In genomic region chr4:89307446-89308160, GRCh38 we compare ENCODE assay signal across 8 cellular contexts. TPM values are rescaled to one million over a fixed set of nuclear protein-coding genes. Genes with fewer than 3 reads are reported as not detected.
DNase-seq lines count a peak whose midpoint lies in the region; ATAC-seq and TF ChIP-seq lines count a peak whose summit lies in the region.

Gene GPRIN3, minus strand, starts transcription at chr4:89307800. Its CDS starts 57,690 bp downstream, at chr4:89250110.

- TF ChIP-seq CTCF in activated B cell treated with CpG ODN at 0.5 μM for 24 hours (IDR thresholded peaks at IDR 0.05): no peak

- H3K4me2 ChIP-seq in Karpas-422 (ENCODE audit: low read depth, low read length, poor library complexity, severe bottlenecking): peak within 1 kb of the TSS; percentile 49

- H3K9me3 Mint-ChIP-seq in CD4-positive, alpha-beta memory T cell: no peaks in the 10 kb centered on the region
- H3K9me3 Mint-ChIP-seq in activated B cell treated with CpG ODN at 0.5 μM for 24 hours: no peaks in the 10 kb centered on the region

- peaks cover 52% of the 10 kb centered on the region for H3K4me1 ChIP-seq in CD4-positive, alpha-beta memory T cell (ENCODE audit: insufficient read depth, low read length)
- peaks cover 37% of the 10 kb centered on the region for H3K4me1 ChIP-seq in Karpas-422 (ENCODE audit: low read length)

- CTCF ChIA-PET in CD4-positive, alpha-beta memory T cell (lab: Charles Lee; ENCODE audit: partially characterized antibody): interaction anchor here (0.9 to 1.9 kb wide), 14 partner anchors 10 to 128 kb away, joined by 3 to 14 read pairs (median 4); no protein-coding TSS in a partner anchor
- CTCF ChIA-PET in activated B cell treated with CpG ODN at 0.5 μM for 24 hours (lab: Charles Lee): interaction anchor here (1.3 kb wide), 1 partner anchor 9 kb away, joined by 7 read pairs; no protein-coding TSS in a partner anchor

- H3K27ac ChIP-seq in CD4-positive, alpha-beta memory T cell (ENCODE audit: low read depth, low read length): peak within 1 kb of the TSS; percentile 87
- H3K27ac ChIP-seq in Karpas-422 (ENCODE audit: low read length) (no peak within 1 kb of the TSS), caudate nucleus (ENCODE audit: low read depth, low read length) (peak within 1 kb of the TSS; percentile 80)

- ATAC-seq in GM21528 (IDR thresholded peaks at IDR 0.05; ENCODE audit: low FRiP score, unreplicated experiment) (peak; percentile 74), activated B cell treated with CpG ODN at 0.5 μM for 24 hours (ENCODE audit: low read depth) (peak; percentile 93)

- no peaks in the 10 kb centered on the region for H3K36me3 ChIP-seq in CD4-positive, alpha-beta memory T cell (ENCODE audit: insufficient read depth, low read length)
- H3K36me3 ChIP-seq in Karpas-422 (ENCODE audit: insufficient read depth, low read length): no peaks in the 10 kb centered on the region

- no peak within 1 kb of the TSS; the same call in 1 of the 2 replicates for H2AFZ ChIP-seq in Karpas-422 (ENCODE audit: low read length)

- H4K20me1 ChIP-seq in Karpas-422 (ENCODE audit: insufficient read depth, low read depth, low read length): no peaks in the 10 kb centered on the region

- no peaks in the 10 kb centered on the region for H3K9me3 ChIP-seq in CD4-positive, alpha-beta memory T cell (ENCODE audit: control insufficient read depth in 1 of 2, low read length in 2 of 2)
- H3K9me3 ChIP-seq in Karpas-422 (ENCODE audit: low read length): no peaks in the 10 kb centered on the region

- H3K27me3 ChIP-seq in CD4-positive, alpha-beta memory T cell (ENCODE audit: insufficient read depth, low read length): no peaks in the 10 kb centered on the region
- no peaks in the 10 kb centered on the region for H3K27me3 ChIP-seq in Karpas-422 (ENCODE audit: low read length)

- peak within 1 kb of the TSS; percentile 85 to 100 for H3K4me3 ChIP-seq in CD4-positive, alpha-beta memory T cell (ENCODE audit: low read length in 2 of 2)
- H3K4me3 ChIP-seq in Karpas-422 (ENCODE audit: low read length): peak within 1 kb of the TSS; percentile 55

- H3K4me3 Mint-ChIP-seq in CD4-positive, alpha-beta memory T cell: peak within 1 kb of the TSS; percentile 95 to 100 (median 99)
- H3K4me3 Mint-ChIP-seq in activated B cell treated with CpG ODN at 0.5 μM for 24 hours: peak within 1 kb of the TSS; percentile 88

- H3K27me3 Mint-ChIP-seq in CD4-positive, alpha-beta memory T cell: no peaks in the 10 kb centered on the region
- peaks cover 10% of the 10 kb centered on the region for H3K27me3 Mint-ChIP-seq in activated B cell treated with CpG ODN at 0.5 μM for 24 hours

- H3K9ac ChIP-seq in Karpas-422 (ENCODE audit: low read length): 0 out of 2 replicates have a peak within 1 kb of the TSS, but pooled peaks have one; percentile 16

- H3K79me2 ChIP-seq in Karpas-422 (ENCODE audit: low read length): no peaks in the 10 kb centered on the region

- no peaks in the 10 kb centered on the region; the same call in 1 of the 2 replicates for H3K9me2 ChIP-seq in Karpas-422 (replicated peaks; ENCODE audit: insufficient read depth, low read length)

- intact Hi-C loops in CD4-positive, alpha-beta memory T cell (cut with micrococcal nuclease): loop anchor here (1.0 to 10.0 kb wide), 5 partner anchors 9 to 1025 kb away; partner anchors contain the start of gene HERC3
- intact Hi-C loops in activated B cell treated with CpG ODN at 0.5 μM for 24 hours (cut with micrococcal nuclease): loop anchor here (1.0 to 10.0 kb wide), 6 partner anchors 8 to 717 kb away; no protein-coding TSS in a partner anchor

- DNase-seq in CD4-positive, alpha-beta memory T cell: peak; percentile 65 to 83 (median 68)
- DNase-seq in Karpas-422 (no peak), activated B cell treated with CpG ODN at 0.5 μM for 24 hours (peak; percentile 59), caudate nucleus (lab: John Stamatoyannopoulos, UW) (peak in 41 of 61 donors; percentile 8 to 78 (median 40)), kidney tubule cell (ENCODE audit: low spot score) (peak; percentile 35), NCI-H1436 treated with DMSO at 0.1 percent for 48 hours (lab: John Stamatoyannopoulos, UW) (no peak)
- peak in 3 of 4 experiments; percentile 37 to 63 (median 53) for DNase-seq in stimulated activated CD4-positive, alpha-beta T cell treated with anti-CD3 and anti-CD28 coated beads, Interleukin-1b, Interleukin-23, amount 100 ng/mL, for 24 hours (ENCODE audit: low read depth in 4 of 4, low spot score in 1 of 4)

- H3K27ac Mint-ChIP-seq in CD4-positive, alpha-beta memory T cell: peak within 1 kb of the TSS; percentile 87 to 99 (median 98)
- H3K27ac Mint-ChIP-seq in activated B cell treated with CpG ODN at 0.5 μM for 24 hours: peak within 1 kb of the TSS; percentile 46

- peaks cover 34 to 74% (median 48%) of the 10 kb centered on the region in 4 donors for H3K4me1 Mint-ChIP-seq in CD4-positive, alpha-beta memory T cell
- H3K4me1 Mint-ChIP-seq in activated B cell treated with CpG ODN at 0.5 μM for 24 hours: peaks cover 30% of the 10 kb centered on the region

- H3K36me3 Mint-ChIP-seq in CD4-positive, alpha-beta memory T cell: peaks cover 20 to 31% of the 10 kb centered on the region in 2 donors
- no peaks in the 10 kb centered on the region for H3K36me3 Mint-ChIP-seq in activated B cell treated with CpG ODN at 0.5 μM for 24 hours (ENCODE audit: low read depth)

- POLR2A ChIA-PET in CD4-positive, alpha-beta memory T cell (lab: Charles Lee; ENCODE audit: partially characterized antibody): interaction anchor here (0.9 to 15.1 kb wide), 15 partner anchors 9 to 1023 kb away, joined by 3 to 453 read pairs (median 7); partner anchors contain the start of gene PPM1K
- POLR2A ChIA-PET in activated B cell treated with CpG ODN at 0.5 μM for 24 hours (lab: Charles Lee): interaction anchor here (1.0 to 2.2 kb wide), 5 partner anchors 9 to 23 kb away, joined by 3 to 17 read pairs (median 7); no protein-coding TSS in a partner anchor

RNA-seq across cellular contexts. Expression of gene GPRIN3, which starts in this region (rescaled TPM):
- 10 to 100 TPM; 32.5 TPM for total RNA-seq in CD4-positive, alpha-beta memory T cell
- polyA plus RNA-seq in CD4-positive, alpha-beta memory T cell: 10 to 100 TPM in 1 of 2 donors, 1 to 10 TPM in 1; 6.9 to 18.9 TPM
- total RNA-seq in Karpas-422 (2014; rRNA removed; shearing (Covaris generic); ENCODE audit: low replicate concordance): 0.40 and 0.63 TPM in 2 replicates
- total RNA-seq in activated B cell treated with CpG ODN at 0.5 μM for 24 hours: 1.8 and 1.9 TPM in 2 replicates

Comparison
In these comparisons a context has a peak if more than half of its experiments do, and no peak if none do; other contexts are left out.
1. RNA of gene GPRIN3 (total RNA-seq): 32.5 TPM in CD4-positive, alpha-beta memory T cell; 1.8 to 1.9 TPM in activated B cell treated with CpG ODN at 0.5 μM for 24 hours and 0.40 to 0.63 TPM in Karpas-422; every median in the first group is over 10 times any median in the second.
2. DNase-seq: peak in CD4-positive, alpha-beta memory T cell (5 of 5), activated B cell treated with CpG ODN at 0.5 μM for 24 hours (single experiment), caudate nucleus (41 of 61), kidney tubule cell (single experiment) and stimulated activated CD4-positive, alpha-beta T cell treated with anti-CD3 and anti-CD28 coated beads, Interleukin-1b, Interleukin-23, amount 100 ng/mL, for 24 hours (3 of 4); none in Karpas-422 (single experiment) and NCI-H1436 treated with DMSO at 0.1 percent for 48 hours (single experiment).